ENCODE assay signal across 22 cellular contexts in genomic region chr11:69375316-69376154, GRCh38.
DNase-seq lines count a peak whose midpoint lies in the region; ATAC-seq and TF ChIP-seq lines count a peak whose summit lies in the region.
"Had no signal": no experiment of that assay in that cellular context is flagged by ENCODE, and none has a peak within 500 bp of the region (broad histone marks: within the 10 kb centered on the region; RNA-seq: fewer than 3 reads in every experiment).

No MANE protein-coding gene starts in this region.

- H4K20me1 ChIP-seq in BLaER1 treated with 17β-estradiol and CSF1 and Interleukin-3, amounts not matched to agents 10 nM and 100 nM, result no peaks in the 10 kb centered on the region

- H3K9me3 ChIP-seq in BLaER1 treated with 17β-estradiol and CSF1 and Interleukin-3, amounts not matched to agents 10 nM and 100 nM (replicated peaks in 1 of 11), result no peaks in the 10 kb centered on the region
- no peaks in the 10 kb centered on the region for H3K9me3 ChIP-seq in endodermal cell (ENCODE audit: control insufficient read depth, low read length)
- H3K9me3 ChIP-seq: breast epithelium, esophagus muscularis mucosa, tibial nerve had no signal

- H3K9me3 Mint-ChIP-seq in HFFc6 (no peaks in the 10 kb centered on the region), endodermal cell (no peaks in the 10 kb centered on the region), osteocyte (ENCODE audit: unreplicated experiment) (no peaks in the 10 kb centered on the region)
- H3K9me3 Mint-ChIP-seq: immature natural killer cell; stimulated activated effector memory CD8-positive, alpha-beta T cell treated with anti-CD3 and anti-CD28 coated beads, Interleukin-12 subunit alpha, Interleukin-12 subunit beta, amount 100 ng/mL, for 72 hours; T-cell had no signal

- DNase-seq in HFFc6 (no peak), endodermal cell (peak; percentile 38), osteocyte (ENCODE audit: extremely low spot score, unreplicated experiment) (peak; percentile 81), NCI-H187 treated with DMSO at 0.1 percent for 48 hours (lab: John Stamatoyannopoulos, UW) (no peak)
- DNase-seq: activated CD8-positive, alpha-beta memory T cell treated with anti-CD3 and anti-CD28 coated beads, Interleukin-2, amount 10 ng/mL, durations not matched to agents 7 days and 5 days; immature natural killer cell; KG1; midbrain; NCI-H1092 treated with DMSO at 0.1 percent for 48 hours; nucleus accumbens had no signal

- no peak for TF ChIP-seq CTCF in HFFc6 (IDR thresholded peaks at IDR 0.05)
- TF ChIP-seq CTCF in endodermal cell (conservative IDR thresholded peaks at IDR 0.05), result no peak
- no peak for TF ChIP-seq CTCF in osteocyte (IDR thresholded peaks at IDR 0.05)

- H3K27me3 Mint-ChIP-seq in HFFc6 (ENCODE audit: insufficient read depth) (peaks cover 11% of the 10 kb centered on the region), endodermal cell (ENCODE audit: insufficient read depth) (peaks cover 2% of the 10 kb centered on the region), osteocyte (ENCODE audit: unreplicated experiment) (no peaks in the 10 kb centered on the region)
- H3K27me3 Mint-ChIP-seq: activated CD8-positive, alpha-beta memory T cell treated with anti-CD3 and anti-CD28 coated beads, Interleukin-2, amount 10 ng/mL, durations not matched to agents 7 days and 5 days had no signal

- H3K4me2 ChIP-seq in BLaER1 treated with 17β-estradiol and CSF1 and Interleukin-3, amounts not matched to agents 10 nM and 100 nM, result peak overlapping the region in 10 of 11 experiments; percentile 17 to 85 (median 81); a peak in 19 of 22 replicates

- H3K27ac ChIP-seq in BLaER1 treated with 17β-estradiol and CSF1 and Interleukin-3, amounts not matched to agents 10 nM and 100 nM, result peak overlapping the region in 3 of 11 experiments; percentile 5 to 44 (median 43); a peak in 4 of 22 replicates
- H3K27ac ChIP-seq in endodermal cell (ENCODE audit: low read depth, low read length), result no peak overlapping the region
- H3K27ac ChIP-seq: breast epithelium, dorsolateral prefrontal cortex, esophagus muscularis mucosa, VCaP had no signal

- H3K4me3 Mint-ChIP-seq in HFFc6 (no peak overlapping the region), endodermal cell (no peak overlapping the region), osteocyte (ENCODE audit: unreplicated experiment) (no peak overlapping the region)
- H3K4me3 Mint-ChIP-seq: activated CD8-positive, alpha-beta memory T cell treated with anti-CD3 and anti-CD28 coated beads, Interleukin-2, amount 10 ng/mL, durations not matched to agents 7 days and 5 days; immature natural killer cell; stimulated activated effector memory CD8-positive, alpha-beta T cell treated with anti-CD3 and anti-CD28 coated beads, Interleukin-12 subunit alpha, Interleukin-12 subunit beta, amount 100 ng/mL, for 72 hours; T-cell had no signal

- H3K27ac Mint-ChIP-seq in HFFc6 (peak overlapping the region; percentile 27; the same call in 1 of the 2 replicates), endodermal cell (no peak overlapping the region), osteocyte (ENCODE audit: unreplicated experiment) (no peak overlapping the region)
- H3K27ac Mint-ChIP-seq: activated CD8-positive, alpha-beta memory T cell treated with anti-CD3 and anti-CD28 coated beads, Interleukin-2, amount 10 ng/mL, durations not matched to agents 7 days and 5 days; immature natural killer cell; stimulated activated effector memory CD8-positive, alpha-beta T cell treated with anti-CD3 and anti-CD28 coated beads, Interleukin-12 subunit alpha, Interleukin-12 subunit beta, amount 100 ng/mL, for 72 hours; T-cell had no signal

- no peaks in the 10 kb centered on the region for H3K27me3 ChIP-seq in BLaER1 treated with 17β-estradiol and CSF1 and Interleukin-3, amounts not matched to agents 10 nM and 100 nM
- no peaks in the 10 kb centered on the region for H3K27me3 ChIP-seq in endodermal cell (ENCODE audit: control insufficient read depth, insufficient read depth, low read length, poor library complexity, severe bottlenecking)
- H3K27me3 ChIP-seq: breast epithelium, tibial nerve had no signal

- H3K9ac ChIP-seq in BLaER1 treated with 17β-estradiol and CSF1 and Interleukin-3, amounts not matched to agents 10 nM and 100 nM, result peak overlapping the region in 3 of 11 experiments; percentile 10 to 33 (median 13); a peak in 1 of 22 replicates
- no peak overlapping the region for H3K9ac ChIP-seq in endodermal cell (ENCODE audit: extremely low read depth, low read length, poor library complexity, severe bottlenecking)

- H3K36me3 Mint-ChIP-seq in HFFc6 (ENCODE audit: low read depth), result peaks cover 26% of the 10 kb centered on the region
- no peaks in the 10 kb centered on the region for H3K36me3 Mint-ChIP-seq in endodermal cell (ENCODE audit: low read depth)
- peaks cover 3% of the 10 kb centered on the region for H3K36me3 Mint-ChIP-seq in osteocyte (ENCODE audit: unreplicated experiment)
- H3K36me3 Mint-ChIP-seq: activated CD8-positive, alpha-beta memory T cell treated with anti-CD3 and anti-CD28 coated beads, Interleukin-2, amount 10 ng/mL, durations not matched to agents 7 days and 5 days; immature natural killer cell; stimulated activated effector memory CD8-positive, alpha-beta T cell treated with anti-CD3 and anti-CD28 coated beads, Interleukin-12 subunit alpha, Interleukin-12 subunit beta, amount 100 ng/mL, for 72 hours; T-cell had no signal

- no peak overlapping the region for H3K4me3 ChIP-seq in BLaER1 treated with 17β-estradiol and CSF1 and Interleukin-3, amounts not matched to agents 10 nM and 100 nM
- no peak overlapping the region for H3K4me3 ChIP-seq in endodermal cell (ENCODE audit: low read length)
- H3K4me3 ChIP-seq: breast epithelium, dorsolateral prefrontal cortex, esophagus muscularis mucosa, skin epidermis, tibial nerve had no signal

- H3K36me3 ChIP-seq in BLaER1 treated with 17β-estradiol and CSF1 and Interleukin-3, amounts not matched to agents 10 nM and 100 nM, result no peaks in the 10 kb centered on the region
- H3K36me3 ChIP-seq in endodermal cell (ENCODE audit: control insufficient read depth, insufficient read depth, low read length), result no peaks in the 10 kb centered on the region
- H3K36me3 ChIP-seq: breast epithelium, esophagus muscularis mucosa, tibial nerve had no signal

- H3K4me1 ChIP-seq in BLaER1 treated with 17β-estradiol and CSF1 and Interleukin-3, amounts not matched to agents 10 nM and 100 nM, result peaks cover 28 to 43% (median 33%) of the 10 kb centered on the region in 10 experiments
- H3K4me1 ChIP-seq in endodermal cell (ENCODE audit: control insufficient read depth, insufficient read depth, low read length), result no peaks in the 10 kb centered on the region
- H3K4me1 ChIP-seq: esophagus muscularis mucosa had no signal

- ATAC-seq in HG03159 (IDR thresholded peaks at IDR 0.05; ENCODE audit: unreplicated experiment), result no peak
- no peak for ATAC-seq in HG03196 (IDR thresholded peaks at IDR 0.05; ENCODE audit: unreplicated experiment)
- no peak for ATAC-seq in GM21529 (IDR thresholded peaks at IDR 0.05; ENCODE audit: unreplicated experiment)
- ATAC-seq: activated CD8-positive, alpha-beta memory T cell treated with anti-CD3 and anti-CD28 coated beads, Interleukin-2, amount 10 ng/mL, durations not matched to agents 7 days and 5 days; stimulated activated effector memory CD8-positive, alpha-beta T cell treated with anti-CD3 and anti-CD28 coated beads, Interleukin-12 subunit alpha, Interleukin-12 subunit beta, amount 100 ng/mL, for 72 hours; T-cell had no signal

- WGBS in endodermal cell (ENCODE audit: insufficient coverage in 1 of 2, insufficient read length in 1 of 2), 2 experiments, result 91 to 96% methylated on average over 11 to 22 of the region's 22 CpGs

- H3K4me1 Mint-ChIP-seq in HFFc6 (ENCODE audit: low read depth) (no peaks in the 10 kb centered on the region), endodermal cell (no peaks in the 10 kb centered on the region), osteocyte (ENCODE audit: unreplicated experiment) (peaks cover 3% of the 10 kb centered on the region)
- H3K4me1 Mint-ChIP-seq: activated CD8-positive, alpha-beta memory T cell treated with anti-CD3 and anti-CD28 coated beads, Interleukin-2, amount 10 ng/mL, durations not matched to agents 7 days and 5 days; immature natural killer cell; stimulated activated effector memory CD8-positive, alpha-beta T cell treated with anti-CD3 and anti-CD28 coated beads, Interleukin-12 subunit alpha, Interleukin-12 subunit beta, amount 100 ng/mL, for 72 hours had no signal

Comparison
In these comparisons a context has a peak if more than half of its experiments do, and no peak if none do; other contexts are left out.
1. DNase-seq: peak in endodermal cell (single experiment) and osteocyte (single experiment); none in HFFc6 (single experiment) and NCI-H187 treated with DMSO at 0.1 percent for 48 hours (single experiment).